ENCODE assay signal across 16 cellular contexts in genomic region chr3:126152931-126153694, GRCh38. TPM values are rescaled to one million over a fixed set of nuclear protein-coding genes. Genes with fewer than 3 reads are reported as not detected.
DNase-seq lines count a peak whose midpoint lies in the region; ATAC-seq, FAIRE-seq and TF ChIP-seq lines count a peak whose summit lies in the region.
"Had no signal": no experiment of that assay in that cellular context is flagged by ENCODE, and none has a peak within 500 bp of the region (broad histone marks: within the 10 kb centered on the region; RNA-seq: fewer than 3 reads in every experiment).

No MANE protein-coding gene starts in this region.

- no peak for TF ChIP-seq CTCF in bronchial epithelial cell (IDR thresholded peaks at IDR 0.05; ENCODE audit: insufficient read depth, low read length, severe bottlenecking)
- no peak for TF ChIP-seq CTCF in lung (IDR thresholded peaks at IDR 0.05; ENCODE audit: control extremely low read depth, extremely low read depth)
- no peak for TF ChIP-seq CTCF in foreskin keratinocyte (conservative IDR thresholded peaks at IDR 0.05)

- no peaks in the 10 kb centered on the region for H3K4me1 Mint-ChIP-seq in activated T-cell treated with anti-CD3 and anti-CD28 coated beads, Interleukin-2, amount 50 U/mL, for 4 hours (ENCODE audit: low read depth)
- H3K4me1 Mint-ChIP-seq: CD8-positive, alpha-beta memory T cell had no signal

- H3K36me3 Mint-ChIP-seq in activated T-cell treated with anti-CD3 and anti-CD28 coated beads, Interleukin-2, amount 50 U/mL, for 4 hours (ENCODE audit: insufficient read depth), result no peaks in the 10 kb centered on the region
- H3K36me3 Mint-ChIP-seq: CD8-positive, alpha-beta memory T cell had no signal

- peak; percentile 1 to 5 for DNase-seq in activated T-cell treated with anti-CD3 and anti-CD28 coated beads, Interleukin-2, amount 50 U/mL, for 48 hours
- DNase-seq in activated T-cell treated with anti-CD3 and anti-CD28 coated beads, Interleukin-2, amount 50 U/mL, for 4 hours, result no peak
- DNase-seq in bronchial epithelial cell (ENCODE audit: low read depth), result no peak
- DNase-seq in lung (ENCODE audit: low spot score), result peak; percentile 25
- no peak for DNase-seq in foreskin keratinocyte
- DNase-seq in dedifferentiated amniotic fluid mesenchymal stem cell (ENCODE audit: extremely low spot score), result no peak
- DNase-seq in stimulated activated naive CD4-positive, alpha-beta T cell treated with Interleukin-2 at 50 U/mL for 16 hours (lab: John Stamatoyannopoulos, UW), result no peak
- DNase-seq: Karpas-422, MM.1S, NCI-H1105 treated with DMSO at 0.1 percent for 48 hours, NCI-H2107, NCI-H69 had no signal

- H3K9me3 ChIP-seq in lung (ENCODE audit: control insufficient read depth in 2 of 2, insufficient read depth in 1 of 2, low read length in 1 of 2), result peaks cover 0 to 2% of the 10 kb centered on the region in 2 donors
- H3K9me3 ChIP-seq: BLaER1 had no signal

- H3K4me1 ChIP-seq in lung (ENCODE audit: control insufficient read depth in 2 of 2, insufficient read depth in 2 of 2, low read length in 2 of 2), result no peaks in the 10 kb centered on the region
- H3K4me1 ChIP-seq in foreskin keratinocyte, result no peaks in the 10 kb centered on the region

- H3K4me3 ChIP-seq in bronchial epithelial cell (ENCODE audit: low read depth, low read length) (no peak overlapping the region), lung (no peak overlapping the region)
- H3K4me3 ChIP-seq: BLaER1, SK-N-MC had no signal

- H3K4me3 Mint-ChIP-seq in activated T-cell treated with anti-CD3 and anti-CD28 coated beads, Interleukin-2, amount 50 U/mL, for 4 hours, result no peak overlapping the region
- H3K4me3 Mint-ChIP-seq: CD8-positive, alpha-beta memory T cell had no signal

- FAIRE-seq in bronchial epithelial cell (lab: Jason Lieb, UNC), result peak; percentile 28

- 90 to 92% methylated on average over 13 of the region's 13 CpGs for WGBS in lung, 2 donors

- H3K27me3 ChIP-seq in bronchial epithelial cell (ENCODE audit: control insufficient read depth, insufficient read depth, low read length) (no peaks in the 10 kb centered on the region), lung (ENCODE audit: control insufficient read depth, insufficient read depth) (no peaks in the 10 kb centered on the region), foreskin keratinocyte (no peaks in the 10 kb centered on the region)
- H3K27me3 ChIP-seq: BLaER1 had no signal

- H3K36me3 ChIP-seq in bronchial epithelial cell (ENCODE audit: control insufficient read depth, insufficient read depth, low read length) (no peaks in the 10 kb centered on the region), lung (ENCODE audit: control insufficient read depth in 2 of 2, insufficient read depth in 2 of 2, low read length in 2 of 2) (no peaks in the 10 kb centered on the region)
- H3K36me3 ChIP-seq: BLaER1 had no signal

- H3K27me3 Mint-ChIP-seq in activated T-cell treated with anti-CD3 and anti-CD28 coated beads, Interleukin-2, amount 50 U/mL, for 4 hours (ENCODE audit: low read depth), result no peaks in the 10 kb centered on the region

- H3K27ac ChIP-seq in lung (ENCODE audit: low read depth in 1 of 2, low read length in 1 of 2) (no peak overlapping the region), foreskin keratinocyte (no peak overlapping the region)
- H3K27ac ChIP-seq: BLaER1, SK-N-MC had no signal

- H3K9me3 Mint-ChIP-seq in activated T-cell treated with anti-CD3 and anti-CD28 coated beads, Interleukin-2, amount 50 U/mL, for 4 hours, result no peaks in the 10 kb centered on the region
- H3K9me3 Mint-ChIP-seq: CD8-positive, alpha-beta memory T cell had no signal

- no peak for ATAC-seq in activated T-cell treated with anti-CD3 and anti-CD28 coated beads, Interleukin-2, amount 50 U/mL, for 4 hours
- ATAC-seq in lung (ENCODE audit: insufficient read depth, low FRiP score) (no peak), foreskin keratinocyte (no peak)

RNA-seq across cellular contexts. Expression of gene ALDH1L1, which starts 27.3 kb away (rescaled TPM):
- under 1 TPM in 2 of 3 donors, not detected in 1; 0.10 to 0.29 TPM for total RNA-seq in activated T-cell treated with anti-CD3 and anti-CD28 coated beads, Interleukin-2, amount 50 U/mL, for 4 hours
- 9.1 and 11.1 TPM in 2 replicates for total RNA-seq in bronchial epithelial cell
- total RNA-seq in lung, result 1 to 10 TPM in 1 of 2 donors, under 1 TPM in 1; 0.51 to 9.0 TPM
- 1 to 10 TPM; 2.3 to 3.3 TPM for polyA plus RNA-seq in lung
- 0.68 and 1.7 TPM in 2 replicates for total RNA-seq in foreskin keratinocyte
- 0.49 and 1.3 TPM in 2 replicates for polyA plus RNA-seq in foreskin keratinocyte
- total RNA-seq: CD8-positive, alpha-beta memory T cell had no signal
- polyA plus RNA-seq: AG04450; CD8-positive, alpha-beta memory T cell had no signal

Comparison
In these comparisons a context has a peak if more than half of its experiments do, and no peak if none do; other contexts are left out.
1. DNase-seq: peak in activated T-cell treated with anti-CD3 and anti-CD28 coated beads, Interleukin-2, amount 50 U/mL, for 48 hours (2 of 2) and lung (single experiment); none in activated T-cell treated with anti-CD3 and anti-CD28 coated beads, Interleukin-2, amount 50 U/mL, for 4 hours (single experiment), bronchial epithelial cell (single experiment), foreskin keratinocyte (0 of 2), dedifferentiated amniotic fluid mesenchymal stem cell (single experiment) and stimulated activated naive CD4-positive, alpha-beta T cell treated with Interleukin-2 at 50 U/mL for 16 hours (single experiment).